In the genomic region with DNA sequence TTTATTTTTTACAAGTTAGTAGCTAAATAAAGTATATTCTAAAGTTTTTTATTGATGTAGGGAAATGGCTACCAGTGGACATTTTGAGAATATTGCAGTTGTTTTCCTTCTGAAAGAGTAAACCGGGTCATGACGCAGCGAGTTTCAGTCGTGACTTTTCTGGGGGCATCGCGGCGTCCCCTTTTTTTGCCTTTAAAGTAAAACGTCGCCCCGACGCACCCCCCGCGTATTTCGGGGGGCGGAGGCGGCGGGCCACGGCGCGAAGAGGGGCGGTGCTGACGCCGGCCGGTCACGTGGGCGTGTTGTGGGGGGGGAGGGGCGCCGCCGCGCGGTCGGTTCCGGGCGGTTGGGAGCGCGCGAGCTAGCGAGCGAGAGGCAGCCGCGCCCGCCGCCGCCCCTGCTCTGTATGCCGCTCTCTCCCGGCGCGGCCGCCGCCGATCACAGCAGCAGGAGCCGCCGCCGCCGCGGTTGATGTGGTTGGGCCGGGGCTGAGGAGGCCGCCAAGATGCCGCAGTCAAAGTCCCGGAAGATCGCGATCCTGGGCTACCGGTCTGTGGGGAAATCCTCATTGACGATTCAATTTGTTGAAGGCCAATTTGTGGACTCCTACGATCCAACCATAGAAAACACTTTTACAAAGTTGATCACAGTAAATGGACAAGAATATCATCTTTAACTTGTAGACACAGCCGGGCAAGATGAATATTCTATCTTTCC, we compare ENCODE assay signal across 8 cellular contexts. TPM values are rescaled to one million over a fixed set of nuclear protein-coding genes. Genes with fewer than 3 reads are reported as not detected.
DNase-seq lines count a peak whose midpoint lies in the region; ATAC-seq and TF ChIP-seq lines count a peak whose summit lies in the region.
"Not testable (repeated sequence)": the region's sequence is repeated elsewhere in the genome, so short reads cannot be mapped to it uniquely, and the experiment has no call there.

No MANE protein-coding gene starts in this region.

- not testable (repeated sequence) for TF ChIP-seq CTCF in NB4 (IDR thresholded peaks at IDR 0.05; ENCODE audit: low read depth, low read length); choroid plexus epithelial cell (conservative IDR thresholded peaks at IDR 0.05; ENCODE audit: low read depth, low read length)

- H3K4me3 ChIP-seq in NB4 (ENCODE audit: low read depth, low read length) (peak overlapping the region; percentile 59), choroid plexus epithelial cell (ENCODE audit: low read depth, low read length) (peak overlapping the region; percentile 44)

- ATAC-seq in GM18907 (IDR thresholded peaks at IDR 0.05; ENCODE audit: unreplicated experiment) (peak; percentile 92), HG02852 (IDR thresholded peaks at IDR 0.05; ENCODE audit: unreplicated experiment) (peak; percentile 96)

- TF ChIP-seq POLR2A in NB4 (IDR thresholded peaks at IDR 0.05; ENCODE audit: extremely low read depth, insufficient read length): not testable (repeated sequence)

- DNase-seq in NB4 (ENCODE audit: low read depth): peak; percentile 13
- DNase-seq in activated CD8-positive, alpha-beta memory T cell treated with anti-CD3 and anti-CD28 coated beads for 48 hours (ENCODE audit: low read depth in 2 of 3, low spot score in 2 of 3): peak in 2 of 3 experiments; percentile 33 to 38
- DNase-seq in choroid plexus epithelial cell (ENCODE audit: low read depth): peak; percentile 12
- peak; percentile 7 for DNase-seq in left kidney (ENCODE audit: low read depth, low spot score)
- peak; percentile 64 for DNase-seq in stimulated activated CD4-positive, alpha-beta T cell treated with anti-CD3 and anti-CD28 coated beads, Interleukin-12 subunit alpha, Interleukin-12 subunit beta, amount 100 ng/mL, for 4 hours
- DNase-seq in ureter (ENCODE audit: low spot score): peak; percentile 84

RNA-seq across cellular contexts. Expression of a gene that starts 57.5 kb away (rescaled TPM):
- 4.9 TPM for total RNA-seq in ureter

Comparison
In these comparisons a context has a peak if more than half of its experiments do, and no peak if none do; other contexts are left out.
1. Peak in every context shown above with its lines: DNase-seq, ATAC-seq and H3K4me3 ChIP-seq.
2. DNase-seq: peak in every context shown above with its lines; median percentile 84 in ureter; 64 in stimulated activated CD4-positive, alpha-beta T cell treated with anti-CD3 and anti-CD28 coated beads, Interleukin-12 subunit alpha, Interleukin-12 subunit beta, amount 100 ng/mL, for 4 hours; 36 in activated CD8-positive, alpha-beta memory T cell treated with anti-CD3 and anti-CD28 coated beads for 48 hours; 13 in NB4; 12 in choroid plexus epithelial cell; 7 in left kidney.